In genomic region chr12:28191018-28191595, GRCh38 we compare ENCODE assay signal across 8 cellular contexts. TPM values are rescaled to one million over a fixed set of nuclear protein-coding genes. Genes with fewer than 3 reads are reported as not detected.
DNase-seq lines count a peak whose midpoint lies in the region; ATAC-seq and TF ChIP-seq lines count a peak whose summit lies in the region.

No MANE protein-coding gene starts in this region.

- DNase-seq in CD14-positive monocyte (ENCODE audit: low spot score) = no peak
- DNase-seq in LoVo (ENCODE audit: low spot score) = peak; percentile 48
- peak; percentile 14 for DNase-seq in activated T-cell treated with anti-CD3 and anti-CD28 coated beads for 4 hours
- no peak for DNase-seq in fibroblast of pulmonary artery (ENCODE audit: low read depth)
- DNase-seq in SHP77 treated with DMSO at 0.1 percent for 48 hours (lab: John Stamatoyannopoulos, UW) = no peak
- no peak for DNase-seq in cerebellar nuclear complex (lab: John Stamatoyannopoulos, UW)

- H3K9me3 Mint-ChIP-seq in CD14-positive monocyte = peaks cover 3 to 20% (median 9%) of the 10 kb centered on the region in 7 donors

- H3K4me3 ChIP-seq in fibroblast of pulmonary artery (replicated peaks; ENCODE audit: low read depth, low read length) (peak overlapping the region; percentile 70), neutrophil (ENCODE audit: low read depth in 1 of 2, low read length in 1 of 2) (peak overlapping the region; percentile 76 to 80)

- H3K4me1 Mint-ChIP-seq in CD14-positive monocyte = peaks cover 16% of the 10 kb centered on the region

- peak overlapping the region; percentile 79 for H3K27ac ChIP-seq in neutrophil

- H3K4me3 Mint-ChIP-seq in CD14-positive monocyte = peak overlapping the region; percentile 92 to 96

- no peaks in the 10 kb centered on the region for H3K9me3 ChIP-seq in neutrophil

- no peaks in the 10 kb centered on the region for H3K36me3 ChIP-seq in neutrophil

- TF ChIP-seq CTCF in CD14-positive monocyte (IDR thresholded peaks at IDR 0.05) (no peak), fibroblast of pulmonary artery (IDR thresholded peaks at IDR 0.05; ENCODE audit: low read length, missing control alignments) (no peak), neutrophil (IDR thresholded peaks at IDR 0.05) (no peak)

- intact Hi-C loops in CD14-positive monocyte (cut with micrococcal nuclease) = no loop called here

- H3K4me1 ChIP-seq in neutrophil (ENCODE audit: control insufficient read depth in 1 of 2, insufficient read depth in 1 of 2, low read depth in 1 of 2, low read length in 1 of 2) = peaks cover 5 to 10% of the 10 kb centered on the region in 2 experiments

- no peaks in the 10 kb centered on the region for H3K27me3 Mint-ChIP-seq in CD14-positive monocyte (ENCODE audit: low read depth in 3 of 3)

- H3K27ac Mint-ChIP-seq in CD14-positive monocyte = peak overlapping the region; percentile 92 to 99 (median 96)

- ATAC-seq in GM21367 (IDR thresholded peaks at IDR 0.05; ENCODE audit: unreplicated experiment) = peak; percentile 1

- H3K27me3 ChIP-seq in neutrophil = no peaks in the 10 kb centered on the region

- H3K36me3 Mint-ChIP-seq in CD14-positive monocyte = peaks cover 9 to 16% of the 10 kb centered on the region in 2 donors

RNA-seq across cellular contexts. Expression of gene CCDC91, which starts 0.9 kb away (rescaled TPM):
- 10 to 100 TPM; 15.6 to 18.1 TPM for polyA plus RNA-seq in CD14-positive monocyte

Comparison
In these comparisons a context has a peak if more than half of its experiments do, and no peak if none do; other contexts are left out.
1. DNase-seq: peak in LoVo (single experiment) and activated T-cell treated with anti-CD3 and anti-CD28 coated beads for 4 hours (single experiment); none in CD14-positive monocyte (single experiment), fibroblast of pulmonary artery (single experiment), SHP77 treated with DMSO at 0.1 percent for 48 hours (single experiment) and cerebellar nuclear complex (0 of 2).